7 cellular contexts compared by ENCODE assay signal in genomic region chr4:86496094-86497060, GRCh38.
DNase-seq lines count a peak whose midpoint lies in the region; ATAC-seq and TF ChIP-seq lines count a peak whose summit lies in the region.

No MANE protein-coding gene starts in this region.

- H3K79me2 ChIP-seq in GM23248 (ENCODE audit: insufficient read depth) = no peaks in the 10 kb centered on the region

- peak overlapping the region; percentile 30 for H3K27ac Mint-ChIP-seq in Calu3 (ENCODE audit: unreplicated experiment)
- no peak overlapping the region for H3K27ac Mint-ChIP-seq in MCF 10A (ENCODE audit: low read depth, unreplicated experiment)

- H3K36me3 Mint-ChIP-seq in Calu3 (ENCODE audit: insufficient read depth, unreplicated experiment) (no peaks in the 10 kb centered on the region), MCF 10A (ENCODE audit: insufficient read depth, unreplicated experiment) (no peaks in the 10 kb centered on the region)

- H4K20me1 ChIP-seq in GM23248 (ENCODE audit: insufficient read depth) = no peaks in the 10 kb centered on the region

- BruUV-seq in Calu3 (replicated peaks; lab: Mats Ljungman, UMichigan) = no TSS peak
- no TSS peak for BruUV-seq in MCF 10A (replicated peaks; lab: Mats Ljungman, UMichigan)

- peak overlapping the region; percentile 37 for H3K9ac ChIP-seq in GM23248

- peak in 1 of 2 donors; percentile 60 for ATAC-seq in upper lobe of left lung (ENCODE audit: low FRiP score in 2 of 2)
- ATAC-seq in HG03139 (IDR thresholded peaks at IDR 0.05; ENCODE audit: unreplicated experiment) = no peak

- no peak for TF ChIP-seq EP300 in upper lobe of left lung (IDR thresholded peaks at IDR 0.05)

- DNase-seq in Calu3 = peak; percentile 29
- peak; percentile 77 for DNase-seq in GM23248
- peak; percentile 69 for DNase-seq in OCI-M1 (lab: John Stamatoyannopoulos, UW)
- peak; percentile 58 for DNase-seq in MCF 10A (ENCODE audit: unreplicated experiment)
- DNase-seq in left kidney (ENCODE audit: low read depth, low spot score) = peak; percentile 69
- no peak for DNase-seq in upper lobe of left lung

- H3K4me1 ChIP-seq in GM23248 (ENCODE audit: insufficient read depth) (peaks cover 43% of the 10 kb centered on the region), upper lobe of left lung (peaks cover 11 to 34% (median 22%) of the 10 kb centered on the region in 4 donors)

- H3K4me3 Mint-ChIP-seq in Calu3 (ENCODE audit: low read depth, unreplicated experiment) (no peak overlapping the region), MCF 10A (ENCODE audit: unreplicated experiment) (no peak overlapping the region)

- H3K4me3 ChIP-seq in GM23248 (peak overlapping the region; percentile 17; the same call in 1 of the 2 replicates), upper lobe of left lung (no peak overlapping the region)

- in situ Hi-C loops in GM23248 (cut with MboI) = loop anchor here (5.0 to 25.0 kb wide), 2 partner anchors 401 to 591 kb away; no protein-coding TSS in a partner anchor

- no peaks in the 10 kb centered on the region for H3K36me3 ChIP-seq in GM23248 (ENCODE audit: low read depth)
- no peaks in the 10 kb centered on the region for H3K36me3 ChIP-seq in upper lobe of left lung

- no peak for TF ChIP-seq POLR2A in upper lobe of left lung (IDR thresholded peaks at IDR 0.05)

- TF ChIP-seq CTCF in Calu3 (IDR thresholded peaks at IDR 0.05; ENCODE audit: unreplicated experiment) (peak; percentile 78), MCF 10A (IDR thresholded peaks at IDR 0.05; ENCODE audit: unreplicated experiment) (peak; percentile 78), upper lobe of left lung (IDR thresholded peaks at IDR 0.05) (peak; percentile 52 to 77 (median 70))

- no peaks in the 10 kb centered on the region for H3K9me2 ChIP-seq in GM23248 (ENCODE audit: insufficient read depth)

- intact Hi-C loops in Calu3 (cut with micrococcal nuclease; ENCODE audit: unreplicated experiment) = loop anchor here (5.0 to 10.0 kb wide), 4 partner anchors 86 to 288 kb away; no protein-coding TSS in a partner anchor
- intact Hi-C loops in MCF 10A (cut with micrococcal nuclease) = loop anchor here (1.0 to 5.0 kb wide), 2 partner anchors 399 to 741 kb away; no protein-coding TSS in a partner anchor

- CTCF ChIA-PET in Calu3 (lab: Charles Lee) = interaction anchor here (0.5 to 1.1 kb wide), 8 partner anchors 14 to 739 kb away, joined by 3 to 6 read pairs (median 4); partner anchors contain the start of gene PTPN13
- CTCF ChIA-PET in MCF 10A (lab: Yijun Ruan, JAX) = interaction anchor here (0.6 to 3.6 kb wide), 48 partner anchors 9 to 1080 kb away, joined by 3 to 30 read pairs (median 3); no protein-coding TSS in a partner anchor

- H3K27me3 ChIP-seq in GM23248 (replicated peaks; ENCODE audit: insufficient read depth) = no peaks in the 10 kb centered on the region
- no peaks in the 10 kb centered on the region for H3K27me3 ChIP-seq in upper lobe of left lung

- WGBS in GM23248 (ENCODE audit: low coverage in 1 of 2, low lambda C conversion rate in 2 of 2, missing lambda C conversion rate in 2 of 2), 2 experiments = 4 to 7% methylated on average over 5 of the region's 5 CpGs
- WGBS in upper lobe of left lung, 2 donors = 32 to 39% methylated on average over 5 of the region's 5 CpGs

- H3K9me3 ChIP-seq in GM23248 (ENCODE audit: low read depth) = no peaks in the 10 kb centered on the region
- H3K9me3 ChIP-seq in upper lobe of left lung = no peaks in the 10 kb centered on the region

- H3K27me3 Mint-ChIP-seq in Calu3 (ENCODE audit: unreplicated experiment) (no peaks in the 10 kb centered on the region), MCF 10A (ENCODE audit: insufficient read depth, unreplicated experiment) (no peaks in the 10 kb centered on the region)

- H3K27ac ChIP-seq in GM23248 (peak overlapping the region; percentile 53), upper lobe of left lung (no peak overlapping the region)

- peaks cover 23% of the 10 kb centered on the region for H3F3A ChIP-seq in GM23248 (ENCODE audit: insufficient read depth)

- no peaks in the 10 kb centered on the region for H3K9me3 Mint-ChIP-seq in Calu3 (ENCODE audit: low read depth, unreplicated experiment)
- H3K9me3 Mint-ChIP-seq in MCF 10A (ENCODE audit: unreplicated experiment) = no peaks in the 10 kb centered on the region

- H2AFZ ChIP-seq in GM23248 = peak overlapping the region; percentile 60

- POLR2A ChIA-PET in MCF 10A (lab: Yijun Ruan, JAX) = interaction anchor here (0.5 to 6.3 kb wide), 12 partner anchors 13 to 1695 kb away, joined by 3 to 60 read pairs (median 4); partner anchors contain the start of gene PTPN13

- H3K4me2 ChIP-seq in GM23248 (ENCODE audit: unreplicated experiment) = peak overlapping the region; percentile 52

- H3K4me1 Mint-ChIP-seq in Calu3 (ENCODE audit: low read depth, unreplicated experiment) (peaks cover 18% of the 10 kb centered on the region), MCF 10A (ENCODE audit: insufficient read depth, unreplicated experiment) (peaks cover 6% of the 10 kb centered on the region)

Comparison
In these comparisons a context has a peak if more than half of its experiments do, and no peak if none do; other contexts are left out.
1. DNase-seq: peak in Calu3 (single experiment), GM23248 (single experiment), OCI-M1 (single experiment), MCF 10A (single experiment) and left kidney (single experiment); none in upper lobe of left lung (0 of 2).
2. Peak in every context shown above with its lines, with median percentiles within 50 percentile points of each other: CTCF ChIP-seq.